ENCODE assay signal across 20 cellular contexts in the genomic region with DNA sequence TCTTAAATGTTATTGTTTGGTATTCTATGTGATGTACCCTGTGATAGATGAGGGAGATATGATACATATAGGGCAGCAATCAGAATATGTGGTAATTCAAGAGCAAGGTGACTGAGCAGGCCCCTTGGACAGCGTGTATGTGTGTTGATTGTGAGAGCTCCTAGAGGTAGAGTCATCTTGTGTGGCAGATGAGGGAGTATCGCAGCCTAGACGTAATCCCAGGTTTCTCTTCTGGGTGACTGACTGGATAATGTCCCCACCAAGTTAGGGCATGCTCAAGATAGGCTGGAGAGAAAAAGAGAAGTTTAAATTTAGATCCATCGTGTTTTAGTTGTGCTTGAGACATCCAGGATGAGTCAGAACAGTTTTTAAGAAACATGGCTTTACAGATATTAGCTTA.
DNase-seq lines count a peak whose midpoint lies in the region; ATAC-seq, FAIRE-seq and TF ChIP-seq lines count a peak whose summit lies in the region.
"Had no signal": no experiment of that assay in that cellular context is flagged by ENCODE, and none has a peak within 500 bp of the region (broad histone marks: within the 10 kb centered on the region; RNA-seq: fewer than 3 reads in every experiment).

No MANE protein-coding gene starts in this region.

- H4K20me1 ChIP-seq in OCI-LY3 (ENCODE audit: insufficient read depth, low read length): no peaks in the 10 kb centered on the region

- ATAC-seq in activated naive CD8-positive, alpha-beta T cell treated with anti-CD3 and anti-CD28 coated beads, Interleukin-2, amount 50 U/mL, for 24 hours: no peak
- no peak for ATAC-seq in pancreas

- intact Hi-C loops in MCF 10A (cut with micrococcal nuclease) (no loop called here), breast epithelium (cut with DNase I; ENCODE audit: low total_unique reads) (no loop called here), pancreas (cut with DNase I) (no loop called here)

- H3K27me3 ChIP-seq in breast epithelium (no peaks in the 10 kb centered on the region), OCI-LY3 (ENCODE audit: low read depth, low read length) (no peaks in the 10 kb centered on the region), pancreas (no peaks in the 10 kb centered on the region)
- H3K27me3 ChIP-seq: BE2C had no signal

- no peaks in the 10 kb centered on the region for H3K27me3 Mint-ChIP-seq in MCF 10A (ENCODE audit: insufficient read depth, unreplicated experiment)
- no peaks in the 10 kb centered on the region for H3K27me3 Mint-ChIP-seq in activated naive CD8-positive, alpha-beta T cell treated with anti-CD3 and anti-CD28 coated beads, Interleukin-2, amount 50 U/mL, for 24 hours
- H3K27me3 Mint-ChIP-seq: CD4-positive, CD25-positive, alpha-beta regulatory T cell had no signal

- H3K27ac ChIP-seq in breast epithelium (no peak overlapping the region), OCI-LY3 (ENCODE audit: low read length) (peak overlapping the region; percentile 5; the same call in 1 of the 2 replicates), pancreas (no peak overlapping the region)
- H3K27ac ChIP-seq: PC-9, RWPE1 had no signal

- H3K36me3 ChIP-seq in breast epithelium (no peaks in the 10 kb centered on the region), OCI-LY3 (replicated peaks; ENCODE audit: low read depth, low read length) (no peaks in the 10 kb centered on the region), pancreas (no peaks in the 10 kb centered on the region)
- H3K36me3 ChIP-seq: BE2C had no signal

- peaks cover 5% of the 10 kb centered on the region for H3K4me1 Mint-ChIP-seq in MCF 10A (ENCODE audit: insufficient read depth, unreplicated experiment)
- H3K4me1 Mint-ChIP-seq in activated naive CD8-positive, alpha-beta T cell treated with anti-CD3 and anti-CD28 coated beads, Interleukin-2, amount 50 U/mL, for 24 hours: no peaks in the 10 kb centered on the region

- H3K4me3 ChIP-seq in breast epithelium (no peak overlapping the region), OCI-LY3 (ENCODE audit: low read length) (no peak overlapping the region), epithelial cell of esophagus (ENCODE audit: low read length) (no peak overlapping the region), pancreas (no peak overlapping the region)
- H3K4me3 ChIP-seq: PC-9 had no signal

- 87 to 90% methylated on average over 4 of the region's 4 CpGs for WGBS in pancreas, 2 donors

- DNase-seq in MCF 10A (ENCODE audit: unreplicated experiment) (peak; percentile 14), breast epithelium (ENCODE audit: low spot score in 2 of 2) (no peak), MV-4-11 (lab: John Stamatoyannopoulos, UW) (peak; percentile 88), epithelial cell of esophagus (ENCODE audit: low read depth) (peak; percentile 7), GM19238 (ENCODE audit: insufficient read length, low spot score) (no peak), pancreas (no peak)
- no peak for DNase-seq in activated naive CD8-positive, alpha-beta T cell treated with anti-CD3 and anti-CD28 coated beads, Interleukin-2, amount 50 U/mL, for 24 hours
- DNase-seq: BE2C; CD4-positive, CD25-positive, alpha-beta regulatory T cell; COR-L47; DMS 273 treated with DMSO at 0.1 percent for 48 hours; DND-41; NCI-H146; NCI-H2227 treated with DMSO at 0.1 percent for 48 hours; NCI-H524 treated with DMSO at 0.1 percent for 48 hours; PC-9 had no signal

- FAIRE-seq in pancreas (lab: Jason Lieb, UNC): no peak
- FAIRE-seq: A204.1, H54 had no signal

- POLR2A ChIA-PET in MCF 10A (lab: Yijun Ruan, JAX): interaction anchor here (1.1 to 1.2 kb wide), 2 partner anchors 8 to 42 kb away, joined by 3 to 4 read pairs; no protein-coding TSS in a partner anchor

- peak overlapping the region; percentile 92 for H2AFZ ChIP-seq in OCI-LY3 (ENCODE audit: low read depth, low read length)
- H2AFZ ChIP-seq: PC-9 had no signal

- no peak overlapping the region for H3K27ac Mint-ChIP-seq in MCF 10A (ENCODE audit: low read depth, unreplicated experiment)
- no peak overlapping the region for H3K27ac Mint-ChIP-seq in activated naive CD8-positive, alpha-beta T cell treated with anti-CD3 and anti-CD28 coated beads, Interleukin-2, amount 50 U/mL, for 24 hours
- H3K27ac Mint-ChIP-seq: CD4-positive, CD25-positive, alpha-beta regulatory T cell had no signal

- no peaks in the 10 kb centered on the region for H3K9me3 Mint-ChIP-seq in MCF 10A (ENCODE audit: unreplicated experiment)
- H3K9me3 Mint-ChIP-seq in activated naive CD8-positive, alpha-beta T cell treated with anti-CD3 and anti-CD28 coated beads, Interleukin-2, amount 50 U/mL, for 24 hours: no peaks in the 10 kb centered on the region

- TF ChIP-seq CTCF in MCF 10A (IDR thresholded peaks at IDR 0.05; ENCODE audit: unreplicated experiment): no peak
- TF ChIP-seq CTCF in breast epithelium (IDR thresholded peaks at IDR 0.05): no peak
- TF ChIP-seq CTCF in OCI-LY3 (IDR thresholded peaks at IDR 0.05; ENCODE audit: low read depth, low read length): no peak
- no peak for TF ChIP-seq CTCF in epithelial cell of esophagus (IDR thresholded peaks at IDR 0.05; ENCODE audit: insufficient read depth, low read depth, low read length, missing control alignments)
- no peak for TF ChIP-seq CTCF in pancreas (IDR thresholded peaks at IDR 0.05)

- H3K4me3 Mint-ChIP-seq in MCF 10A (ENCODE audit: unreplicated experiment): no peak overlapping the region
- H3K4me3 Mint-ChIP-seq in activated naive CD8-positive, alpha-beta T cell treated with anti-CD3 and anti-CD28 coated beads, Interleukin-2, amount 50 U/mL, for 24 hours: no peak overlapping the region

- CTCF ChIA-PET in MCF 10A (lab: Yijun Ruan, JAX): interaction anchor here (0.6 to 1.6 kb wide), 7 partner anchors 25 to 963 kb away, joined by 3 to 5 read pairs (median 3); no protein-coding TSS in a partner anchor

- H3K9ac ChIP-seq in OCI-LY3 (ENCODE audit: low read length): no peak overlapping the region

- H3K9me3 ChIP-seq in breast epithelium: no peaks in the 10 kb centered on the region
- H3K9me3 ChIP-seq in OCI-LY3 (ENCODE audit: insufficient read depth, low read length): no peaks in the 10 kb centered on the region
- H3K9me3 ChIP-seq in pancreas: no peaks in the 10 kb centered on the region
- H3K9me3 ChIP-seq: BE2C had no signal

- H3K79me2 ChIP-seq in OCI-LY3 (ENCODE audit: low read length): no peaks in the 10 kb centered on the region

- no TSS peak for BruUV-seq in MCF 10A (replicated peaks; lab: Mats Ljungman, UMichigan)

- H3K4me2 ChIP-seq in OCI-LY3 (ENCODE audit: low read length): peak overlapping the region; percentile 41
- H3K4me2 ChIP-seq: PC-9 had no signal

- H3K4me1 ChIP-seq in breast epithelium (no peaks in the 10 kb centered on the region), OCI-LY3 (ENCODE audit: low read length) (peaks cover 39% of the 10 kb centered on the region), pancreas (peaks cover 0 to 6% (median 0%) of the 10 kb centered on the region in 3 donors)
- H3K4me1 ChIP-seq: BE2C had no signal

- H3K36me3 Mint-ChIP-seq in MCF 10A (ENCODE audit: insufficient read depth, unreplicated experiment): peaks cover 11% of the 10 kb centered on the region
- H3K36me3 Mint-ChIP-seq in activated naive CD8-positive, alpha-beta T cell treated with anti-CD3 and anti-CD28 coated beads, Interleukin-2, amount 50 U/mL, for 24 hours (ENCODE audit: low read depth): no peaks in the 10 kb centered on the region
- H3K36me3 Mint-ChIP-seq: CD4-positive, CD25-positive, alpha-beta regulatory T cell had no signal

- no peak for TF ChIP-seq POLR2A in breast epithelium (IDR thresholded peaks at IDR 0.05)

Comparison
In these comparisons a context has a peak if more than half of its experiments do, and no peak if none do; other contexts are left out.
1. DNase-seq: peak in MCF 10A (single experiment), MV-4-11 (single experiment) and epithelial cell of esophagus (single experiment); none in breast epithelium (0 of 2), GM19238 (single experiment), activated naive CD8-positive, alpha-beta T cell treated with anti-CD3 and anti-CD28 coated beads, Interleukin-2, amount 50 U/mL, for 24 hours (single experiment) and pancreas (0 of 6).